Comparison of ENCODE assay signal across 31 cellular contexts in genomic region chr4:188942606-188943005, GRCh38.
DNase-seq lines count a peak whose midpoint lies in the region; ATAC-seq and TF ChIP-seq lines count a peak whose summit lies in the region.
"Had no signal": no experiment of that assay in that cellular context is flagged by ENCODE, and none has a peak within 500 bp of the region (broad histone marks: within the 10 kb centered on the region; RNA-seq: fewer than 3 reads in every experiment).

No MANE protein-coding gene starts in this region.

- in situ Hi-C loops in mammary epithelial cell (cut with MboI; ENCODE audit: low sequenced_read_pairs in 2 of 2), result no loop called here

- no peak overlapping the region for H2BK15ac ChIP-seq in mesenchymal stem cell (ENCODE audit: low read depth, poor library complexity, severe bottlenecking)

- peaks cover 17% of the 10 kb centered on the region for H3K4me1 ChIP-seq in mammary epithelial cell (ENCODE audit: insufficient read depth, low read length)
- H3K4me1 ChIP-seq in mesenchymal stem cell (ENCODE audit: control insufficient read depth, insufficient read depth, low read depth, low read length), result peaks cover 2% of the 10 kb centered on the region
- H3K4me1 ChIP-seq in OCI-LY7 (ENCODE audit: insufficient read depth, low read length, poor library complexity, severe bottlenecking), result no peaks in the 10 kb centered on the region
- H3K4me1 ChIP-seq: BLaER1 treated with 17β-estradiol and CSF1 and Interleukin-3, amounts not matched to agents 10 nM and 100 nM; sigmoid colon; tibial artery had no signal

- POLR2A ChIA-PET in AG04450 (lab: Yijun Ruan, JAX), result no interaction called here
- POLR2A ChIA-PET in OCI-LY7 (lab: Charles Lee), result no interaction called here

- H3K36me3 ChIP-seq in mammary epithelial cell (ENCODE audit: insufficient read depth, low read length), result no peaks in the 10 kb centered on the region
- H3K36me3 ChIP-seq in mesenchymal stem cell (ENCODE audit: control insufficient read depth in 1 of 2, insufficient read depth in 2 of 2, low read depth in 1 of 2, low read length in 2 of 2), result no peaks in the 10 kb centered on the region
- H3K36me3 ChIP-seq in WERI-Rb-1, result no peaks in the 10 kb centered on the region
- no peaks in the 10 kb centered on the region for H3K36me3 ChIP-seq in OCI-LY7 (ENCODE audit: insufficient read depth, low read length)
- H3K36me3 ChIP-seq: BLaER1 treated with 17β-estradiol and CSF1 and Interleukin-3, amounts not matched to agents 10 nM and 100 nM; cardiac muscle cell; sigmoid colon; tibial artery had no signal

- no peak overlapping the region for H4K91ac ChIP-seq in mesenchymal stem cell (ENCODE audit: low read length)

- BruUV-seq in mammary epithelial cell (replicated peaks; lab: Mats Ljungman, UMichigan), result no TSS peak
- BruUV-seq in OCI-LY7 (replicated peaks; lab: Mats Ljungman, UMichigan), result no TSS peak

- H3K14ac ChIP-seq in mesenchymal stem cell (ENCODE audit: low read length in 2 of 2), result no peak overlapping the region

- H4K20me1 ChIP-seq in mammary epithelial cell (ENCODE audit: insufficient read depth, low read length) (no peaks in the 10 kb centered on the region), OCI-LY7 (ENCODE audit: insufficient read depth, low read length) (no peaks in the 10 kb centered on the region)
- H4K20me1 ChIP-seq: BLaER1 treated with 17β-estradiol and CSF1 and Interleukin-3, amounts not matched to agents 10 nM and 100 nM had no signal

- CTCF ChIA-PET in AG04450 (lab: Charles Lee), result no interaction called here
- CTCF ChIA-PET in mammary epithelial cell (lab: Charles Lee; ENCODE audit: low non-redundant PET), result no interaction called here
- CTCF ChIA-PET in OCI-LY7 (lab: Charles Lee; ENCODE audit: unreplicated experiment), result no interaction called here

- no peaks in the 10 kb centered on the region for H3K9me2 ChIP-seq in OCI-LY7 (ENCODE audit: insufficient read depth, low read length)

- H3K9ac ChIP-seq in mammary epithelial cell (ENCODE audit: insufficient read depth, low read length), result no peak overlapping the region
- no peak overlapping the region for H3K9ac ChIP-seq in mesenchymal stem cell (ENCODE audit: low read length)
- H3K9ac ChIP-seq: BLaER1 treated with 17β-estradiol and CSF1 and Interleukin-3, amounts not matched to agents 10 nM and 100 nM had no signal

- peak overlapping the region; percentile 18 to 79 for H3K18ac ChIP-seq in mesenchymal stem cell (ENCODE audit: low read depth in 1 of 2, low read length in 2 of 2)

- H3K4ac ChIP-seq in mesenchymal stem cell (ENCODE audit: low read depth in 1 of 2, low read length in 2 of 2), result peak overlapping the region in 1 of 2 experiments; percentile 47

- peak overlapping the region; percentile 12 for H4K8ac ChIP-seq in mesenchymal stem cell (ENCODE audit: low read length)

- H3K27me3 ChIP-seq in AG04450 (ENCODE audit: control insufficient read depth, insufficient read depth, low read length), result no peaks in the 10 kb centered on the region
- no peaks in the 10 kb centered on the region for H3K27me3 ChIP-seq in mammary epithelial cell (ENCODE audit: insufficient read depth, low read length)
- no peaks in the 10 kb centered on the region for H3K27me3 ChIP-seq in mesenchymal stem cell (ENCODE audit: control insufficient read depth in 1 of 2, insufficient read depth in 1 of 2, low read length in 2 of 2)
- H3K27me3 ChIP-seq in WERI-Rb-1 (ENCODE audit: insufficient read depth, low read depth, severe bottlenecking), result peaks cover 70% of the 10 kb centered on the region
- H3K27me3 ChIP-seq: BLaER1 treated with 17β-estradiol and CSF1 and Interleukin-3, amounts not matched to agents 10 nM and 100 nM; cardiac muscle cell; sigmoid colon; tibial artery had no signal

- no peak overlapping the region for H2AFZ ChIP-seq in mammary epithelial cell (ENCODE audit: low read depth, low read length)
- no peak overlapping the region for H2AFZ ChIP-seq in mesenchymal stem cell (ENCODE audit: low read depth, low read length)
- no peak overlapping the region for H2AFZ ChIP-seq in OCI-LY7 (ENCODE audit: low read length)

- no peak overlapping the region for H3K4me2 ChIP-seq in mammary epithelial cell (ENCODE audit: insufficient read depth, low read depth, low read length)
- H3K4me2 ChIP-seq in mesenchymal stem cell (ENCODE audit: low read length, poor library complexity, severe bottlenecking), result no peak overlapping the region
- no peak overlapping the region for H3K4me2 ChIP-seq in OCI-LY7 (ENCODE audit: low read length)
- H3K4me2 ChIP-seq: BLaER1 treated with 17β-estradiol and CSF1 and Interleukin-3, amounts not matched to agents 10 nM and 100 nM had no signal

- peak overlapping the region; percentile 91 for H3K27ac ChIP-seq in AG04450 (ENCODE audit: low read depth, low read length)
- peak overlapping the region; percentile 88 for H3K27ac ChIP-seq in mammary epithelial cell (ENCODE audit: insufficient read depth, low read depth, low read length)
- peak overlapping the region; percentile 52 for H3K27ac ChIP-seq in mesenchymal stem cell (ENCODE audit: low read length, poor library complexity, severe bottlenecking)
- no peak overlapping the region for H3K27ac ChIP-seq in WERI-Rb-1
- no peak overlapping the region for H3K27ac ChIP-seq in OCI-LY7 (ENCODE audit: low read depth, low read length, poor library complexity, severe bottlenecking)
- H3K27ac ChIP-seq: BLaER1 treated with 17β-estradiol and CSF1 and Interleukin-3, amounts not matched to agents 10 nM and 100 nM; cardiac muscle cell; coronary artery; sigmoid colon; tibial artery had no signal

- H2BK12ac ChIP-seq in mesenchymal stem cell (ENCODE audit: low read length in 2 of 2), result peak overlapping the region; percentile 15 to 98

- no peak for DNase-seq in AG04450 (ENCODE audit: low read depth, low spot score)
- peak; percentile 3 for DNase-seq in M059J (ENCODE audit: low read depth)
- no peak for DNase-seq in mammary epithelial cell
- DNase-seq in mesenchymal stem cell, result peak; percentile 23
- DNase-seq in WERI-Rb-1, result no peak
- no peak for DNase-seq in OCI-LY7 (ENCODE audit: low spot score)
- DNase-seq: activated CD4-positive, alpha-beta T cell treated with anti-CD3 and anti-CD28 coated beads, Interleukin-2, amount 50 U/mL, for 1 hour; activated gamma-delta T cell; activated naive CD8-positive, alpha-beta T cell treated with anti-CD3 and anti-CD28 coated beads for 36 hours; activated T-cell treated with anti-CD3 and anti-CD28 coated beads, Interleukin-2, amount 50 U/mL, for 24 hours; aorta; DMS79; effector CD8-positive, alpha-beta T cell; foreskin fibroblast; GDM1; head of caudate nucleus; left ventricle myocardium superior; midbrain; naive thymus-derived CD8-positive, alpha-beta T cell; NCI-H1105; NCI-H187 treated with DMSO at 0.1 percent for 48 hours; nucleus accumbens; sigmoid colon; stimulated activated CD4-positive, alpha-beta T cell treated with anti-CD3 and anti-CD28 coated beads, Interleukin-4, amount 100 ng/mL, for 24 hours; T-cell; tibial artery had no signal

- H2BK5ac ChIP-seq in mesenchymal stem cell (ENCODE audit: low read depth, low read length, poor library complexity, severe bottlenecking), result no peak overlapping the region

- peaks cover 7% of the 10 kb centered on the region; the same call in 1 of the 2 replicates for H3K9me3 ChIP-seq in AG04450 (ENCODE audit: control insufficient read depth, insufficient read depth, low read length)
- H3K9me3 ChIP-seq in mammary epithelial cell (replicated peaks; ENCODE audit: insufficient read depth, low read length), result no peaks in the 10 kb centered on the region
- no peaks in the 10 kb centered on the region for H3K9me3 ChIP-seq in mesenchymal stem cell (ENCODE audit: control insufficient read depth, low read length)
- H3K9me3 ChIP-seq in WERI-Rb-1 (ENCODE audit: severe bottlenecking), result no peaks in the 10 kb centered on the region
- no peaks in the 10 kb centered on the region for H3K9me3 ChIP-seq in OCI-LY7 (ENCODE audit: low read length)
- H3K9me3 ChIP-seq: BLaER1 treated with 17β-estradiol and CSF1 and Interleukin-3, amounts not matched to agents 10 nM and 100 nM; sigmoid colon; tibial artery had no signal

- H2BK120ac ChIP-seq in mesenchymal stem cell (ENCODE audit: low read depth, low read length), result peak overlapping the region; percentile 21

- ATAC-seq in GM21619 (IDR thresholded peaks at IDR 0.05; ENCODE audit: unreplicated experiment), result no peak
- ATAC-seq: left ventricle myocardium superior; naive thymus-derived CD8-positive, alpha-beta T cell; T-cell; WTC11 had no signal

- intact Hi-C loops in mammary epithelial cell (cut with micrococcal nuclease), result loop anchor here (5.0 kb wide), 1 partner anchor 540 kb away; no protein-coding TSS in a partner anchor
- intact Hi-C loops in OCI-LY7 (cut with micrococcal nuclease; ENCODE audit: unreplicated experiment), result no loop called here

- H3K4me3 ChIP-seq in AG04450 (ENCODE audit: low read depth, low read length), result no peak overlapping the region
- no peak overlapping the region for H3K4me3 ChIP-seq in mammary epithelial cell (replicated peaks in 1 of 3; ENCODE audit: insufficient read depth in 1 of 3, low read depth in 2 of 3, low read length in 3 of 3)
- H3K4me3 ChIP-seq in mesenchymal stem cell (ENCODE audit: insufficient read depth in 1 of 2, low read depth in 1 of 2, low read length in 2 of 2), result no peak overlapping the region
- H3K4me3 ChIP-seq in WERI-Rb-1 (ENCODE audit: low read depth, low read length), result no peak overlapping the region
- no peak overlapping the region for H3K4me3 ChIP-seq in OCI-LY7 (ENCODE audit: low read depth, low read length, poor library complexity, severe bottlenecking)
- H3K4me3 ChIP-seq: BLaER1 treated with 17β-estradiol and CSF1 and Interleukin-3, amounts not matched to agents 10 nM and 100 nM; cardiac muscle cell; coronary artery; sigmoid colon; tibial artery had no signal

- WGBS in mammary epithelial cell (ENCODE audit: low coverage, missing lambda C conversion rate), result 55% methylated on average over 1 of the region's 3 CpGs
- WGBS in mesenchymal stem cell, result 60% methylated on average over 1 of the region's 3 CpGs

- TF ChIP-seq CTCF in AG04450 (IDR thresholded peaks at IDR 0.05; ENCODE audit: low read depth, low read length), result no peak
- no peak for TF ChIP-seq CTCF in mammary epithelial cell (conservative IDR thresholded peaks at IDR 0.05 in 1 of 2, IDR thresholded peaks at IDR 0.05 in 1 of 2; ENCODE audit: extremely low read depth in 1 of 2, insufficient read depth in 1 of 2, low read depth in 1 of 2, low read length in 2 of 2)
- no peak for TF ChIP-seq CTCF in WERI-Rb-1 (IDR thresholded peaks at IDR 0.05; ENCODE audit: low read depth, low read length)
- TF ChIP-seq CTCF in OCI-LY7 (conservative IDR thresholded peaks at IDR 0.05; ENCODE audit: low read length), result no peak

- H3K79me1 ChIP-seq in mesenchymal stem cell (replicated peaks; ENCODE audit: low read length, poor library complexity, severe bottlenecking), result no peaks in the 10 kb centered on the region

- peak overlapping the region; percentile 33 for H2AK5ac ChIP-seq in mesenchymal stem cell (ENCODE audit: low read length, severe bottlenecking)

- H3K79me2 ChIP-seq in mammary epithelial cell (ENCODE audit: insufficient read depth, low read length) (no peaks in the 10 kb centered on the region), OCI-LY7 (ENCODE audit: insufficient read depth, low read depth, low read length) (no peaks in the 10 kb centered on the region)

- dilution Hi-C loops in mammary epithelial cell (cut with HindIII; ENCODE audit: low sequenced_read_pairs), result loop anchor here (5.0 kb wide), 1 partner anchor 35 kb away; no protein-coding TSS in a partner anchor

- H3K23ac ChIP-seq in mesenchymal stem cell (ENCODE audit: low read length in 2 of 2), result no peak overlapping the region

Comparison
In these comparisons a context has a peak if more than half of its experiments do, and no peak if none do; other contexts are left out.
1. DNase-seq: peak in M059J (single experiment) and mesenchymal stem cell (single experiment); none in AG04450 (single experiment), mammary epithelial cell (single experiment), WERI-Rb-1 (single experiment) and OCI-LY7 (single experiment).
2. H3K27ac ChIP-seq: peak in AG04450 (single experiment), mammary epithelial cell (single experiment) and mesenchymal stem cell (single experiment); none in WERI-Rb-1 (single experiment) and OCI-LY7 (single experiment).